ENCODE assay signal across 16 cellular contexts in the genomic region with DNA sequence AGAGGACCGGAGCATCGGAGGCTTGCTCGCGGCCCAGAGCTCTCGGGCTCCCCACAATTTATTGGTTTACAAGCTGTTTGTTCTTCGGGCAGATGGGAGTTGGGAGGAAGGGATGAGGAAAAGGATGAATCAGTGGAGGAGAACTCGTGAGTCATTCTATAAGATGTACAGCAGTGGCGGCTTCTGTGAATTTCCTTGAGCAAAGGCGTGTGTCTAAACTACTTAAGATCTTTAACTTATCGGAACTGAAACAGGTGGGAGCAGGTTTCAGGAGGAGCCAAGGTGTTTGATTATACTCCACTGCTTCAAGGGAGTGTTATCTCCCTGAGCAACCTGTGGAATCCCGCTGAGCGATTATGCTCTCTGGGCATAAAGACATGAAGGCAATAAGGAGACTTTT. TPM values are rescaled to one million over a fixed set of nuclear protein-coding genes. Genes with fewer than 3 reads are reported as not detected.
DNase-seq lines count a peak whose midpoint lies in the region; ATAC-seq, FAIRE-seq and TF ChIP-seq lines count a peak whose summit lies in the region.
"Had no signal": no experiment of that assay in that cellular context is flagged by ENCODE, and none has a peak within 500 bp of the region (broad histone marks: within the 10 kb centered on the region; RNA-seq: fewer than 3 reads in every experiment).

No MANE protein-coding gene starts in this region.

- no peaks in the 10 kb centered on the region for H3K9me1 ChIP-seq in K562 (ENCODE audit: control insufficient read depth, insufficient read depth, low read length)

- TF ChIP-seq POLR2A in K562 (conservative IDR thresholded peaks at IDR 0.05): no peak

- H2BK12ac ChIP-seq in mesenchymal stem cell (ENCODE audit: low read length in 2 of 2): no peak overlapping the region

- no peak overlapping the region for H3K9ac ChIP-seq in K562 (ENCODE audit: insufficient read depth in 1 of 2, low read depth in 2 of 2, low read length in 2 of 2)
- no peak overlapping the region for H3K9ac ChIP-seq in mesenchymal stem cell (ENCODE audit: low read length)

- no peak for TF ChIP-seq CTCF in K562 (IDR thresholded peaks at IDR 0.05 in 2 of 3, conservative IDR thresholded peaks at IDR 0.05 in 1 of 3; ENCODE audit: insufficient read depth in 2 of 3, low read depth in 1 of 3, low read length in 3 of 3)

- no peak overlapping the region for H2AK5ac ChIP-seq in mesenchymal stem cell (ENCODE audit: low read length, severe bottlenecking)

- no peak overlapping the region for H4K8ac ChIP-seq in mesenchymal stem cell (ENCODE audit: low read length)

- intact Hi-C loops in K562 (cut with micrococcal nuclease): no loop called here

- H3K14ac ChIP-seq in mesenchymal stem cell (ENCODE audit: low read length in 2 of 2): no peak overlapping the region

- FAIRE-seq in K562 (lab: Jason Lieb, UNC): no peak

- H2BK15ac ChIP-seq in mesenchymal stem cell (ENCODE audit: low read depth, poor library complexity, severe bottlenecking): no peak overlapping the region

- no peak for ATAC-seq in K562
- ATAC-seq: lower lobe of right lung; natural killer cell treated with Interleukin-12 subunit alpha and Interleukin-12 subunit beta and Interleukin-15 and Interleukin-18, amount 100 ng/mL, for 72 hours; stimulated activated naive CD8-positive, alpha-beta T cell treated with anti-CD3 and anti-CD28 coated beads, Interleukin-15, amount 100 ng/mL, for 72 hours had no signal

- no peak overlapping the region for H3K18ac ChIP-seq in mesenchymal stem cell (ENCODE audit: low read depth in 1 of 2, low read length in 2 of 2)

- CTCF ChIA-PET in K562 (lab: Yijun Ruan, JAX; ENCODE audit: low intra/inter-chr PET ratio): no interaction called here

- H3K27ac ChIP-seq in K562 (ENCODE audit: extremely low read depth, low read depth, low read length) (no peak overlapping the region), mesenchymal stem cell (ENCODE audit: low read length, poor library complexity, severe bottlenecking) (no peak overlapping the region)
- H3K27ac ChIP-seq: lower lobe of right lung had no signal

- H4K91ac ChIP-seq in mesenchymal stem cell (ENCODE audit: low read length): no peak overlapping the region

- no peak overlapping the region for H2BK120ac ChIP-seq in mesenchymal stem cell (ENCODE audit: low read depth, low read length)

- POLR2A ChIA-PET in K562 (lab: Yijun Ruan, JAX): no interaction called here

- H3K36me3 ChIP-seq in MG63: no peaks in the 10 kb centered on the region
- H3K36me3 ChIP-seq in K562 (ENCODE audit: control insufficient read depth, insufficient read depth, low read length): no peaks in the 10 kb centered on the region
- no peaks in the 10 kb centered on the region for H3K36me3 ChIP-seq in mesenchymal stem cell (ENCODE audit: control insufficient read depth in 1 of 2, insufficient read depth in 2 of 2, low read depth in 1 of 2, low read length in 2 of 2)
- H3K36me3 ChIP-seq: lower lobe of right lung had no signal

- H2AFZ ChIP-seq in K562 (ENCODE audit: low read depth, low read length): no peak overlapping the region
- no peak overlapping the region for H2AFZ ChIP-seq in mesenchymal stem cell (ENCODE audit: low read depth, low read length)

- H3K23ac ChIP-seq in mesenchymal stem cell (ENCODE audit: low read length in 2 of 2): no peak overlapping the region

- no peaks in the 10 kb centered on the region for H4K20me1 ChIP-seq in K562 (replicated peaks; ENCODE audit: control insufficient read depth, insufficient read depth, low read length)

- no peaks in the 10 kb centered on the region for H3K9me3 ChIP-seq in MG63
- no peaks in the 10 kb centered on the region for H3K9me3 ChIP-seq in K562 (replicated peaks; ENCODE audit: control insufficient read depth, insufficient read depth, low read depth, low read length)
- peaks cover 4% of the 10 kb centered on the region for H3K9me3 ChIP-seq in mesenchymal stem cell (ENCODE audit: control insufficient read depth, low read length)
- H3K9me3 ChIP-seq: lower lobe of right lung had no signal

- no peaks in the 10 kb centered on the region for H3K79me1 ChIP-seq in mesenchymal stem cell (replicated peaks; ENCODE audit: low read length, poor library complexity, severe bottlenecking)

- under 1% methylated on average over 12 of the region's 12 CpGs for WGBS in K562 (ENCODE audit: insufficient coverage, low coverage, missing lambda C conversion rate)
- WGBS in mesenchymal stem cell: 69% methylated on average over 12 of the region's 12 CpGs

- BruUV-seq in K562 (replicated peaks; lab: Mats Ljungman, UMichigan): no TSS peak

- H3K4me2 ChIP-seq in K562 (ENCODE audit: insufficient read depth, low read length): no peak overlapping the region
- H3K4me2 ChIP-seq in mesenchymal stem cell (ENCODE audit: low read length, poor library complexity, severe bottlenecking): no peak overlapping the region

- H3K4me3 ChIP-seq in MG63: no peak overlapping the region
- H3K4me3 ChIP-seq in K562: no peak overlapping the region
- H3K4me3 ChIP-seq in mesenchymal stem cell (ENCODE audit: insufficient read depth in 1 of 2, low read depth in 1 of 2, low read length in 2 of 2): no peak overlapping the region
- H3K4me3 ChIP-seq: lower lobe of right lung had no signal

- no peaks in the 10 kb centered on the region; a peak in 1 of 5 replicates for H3K4me1 ChIP-seq in K562 (replicated peaks in 1 of 2; ENCODE audit: control insufficient read depth in 2 of 2, insufficient read depth in 2 of 2, low read length in 2 of 2)
- H3K4me1 ChIP-seq in mesenchymal stem cell (ENCODE audit: control insufficient read depth, insufficient read depth, low read depth, low read length): no peaks in the 10 kb centered on the region
- H3K4me1 ChIP-seq: lower lobe of right lung had no signal

- no peak for TF ChIP-seq RAD21 in K562 (CRISPR knock-in tag; conservative IDR thresholded peaks at IDR 0.05 in 1 of 2, IDR thresholded peaks at IDR 0.05 in 1 of 2)

- no peak for TF ChIP-seq EP300 in K562 (IDR thresholded peaks at IDR 0.05; ENCODE audit: low read length)

- no peak overlapping the region for H2BK5ac ChIP-seq in mesenchymal stem cell (ENCODE audit: low read depth, low read length, poor library complexity, severe bottlenecking)

- H3K27me3 ChIP-seq in MG63 (no peaks in the 10 kb centered on the region), K562 (ENCODE audit: control insufficient read depth in 2 of 2, insufficient read depth in 2 of 2, low read length in 2 of 2) (no peaks in the 10 kb centered on the region; a peak in 2 of 5 replicates), mesenchymal stem cell (ENCODE audit: control insufficient read depth in 1 of 2, insufficient read depth in 1 of 2, low read length in 2 of 2) (no peaks in the 10 kb centered on the region)

- no peaks in the 10 kb centered on the region for H3K79me2 ChIP-seq in K562 (ENCODE audit: control insufficient read depth, insufficient read depth, low read length)

- in situ Hi-C loops in K562 (cut with MboI): no loop called here

- no peak overlapping the region for H3K4ac ChIP-seq in mesenchymal stem cell (ENCODE audit: low read depth in 1 of 2, low read length in 2 of 2)

- DNase-seq in EL (peak; percentile 83), MG63 (peak; percentile 3), K562 (ENCODE audit: extremely low read depth in 1 of 4, low spot score in 3 of 4) (peak in 1 of 4 experiments; percentile 24), mesenchymal stem cell (peak; percentile 43), UCSD-AML1 (lab: John Stamatoyannopoulos, UW; ENCODE audit: unreplicated experiment) (no peak), NCI-H2227 treated with DMSO at 0.1 percent for 48 hours (lab: John Stamatoyannopoulos, UW) (no peak)
- no peak for DNase-seq in activated effector memory CD4-positive, alpha-beta T cell treated with Interleukin-2 at 50 U/mL for 16 hours
- no peak for DNase-seq in activated CD4-positive, alpha-beta T cell treated with anti-CD3 and anti-CD28 coated beads, Interleukin-2, amount 50 U/mL, for 4 hours
- DNase-seq: activated naive CD4-positive, alpha-beta T cell treated with anti-CD3 and anti-CD28 coated beads for 36 hours; foreskin melanocyte; lower lobe of right lung; NCI-H2029 treated with DMSO at 0.1 percent for 48 hours; NCI-H524 treated with DMSO at 0.1 percent for 48 hours; stimulated activated CD4-positive, alpha-beta T cell treated with anti-CD3 and anti-CD28 coated beads, Interleukin-15, amount 100 ng/mL, for 24 hours; stimulated activated naive CD8-positive, alpha-beta T cell treated with anti-CD3 and anti-CD28 coated beads, Interleukin-15, amount 100 ng/mL, for 72 hours had no signal

TF ChIP-seq in K562, 482 proteins besides CTCF, POLR2A, EP300 and RAD21 (continues in another document):
- TF ChIP-seq ZNF717 (CRISPR knock-in tag; IDR thresholded peaks at IDR 0.05) (no peak), FOXK1 (CRISPR knock-in tag; IDR thresholded peaks at IDR 0.05; ENCODE audit: borderline replicate concordance) (no peak), TEAD4 (IDR thresholded peaks at IDR 0.05; ENCODE audit: low read length) (peak; percentile 33; the same call in 1 of the 2 replicates), TEAD4 (CRISPR knock-in tag; IDR thresholded peaks at IDR 0.05; ENCODE audit: borderline replicate concordance) (no peak), FOSL1 (tag; conservative IDR thresholded peaks at IDR 0.05) (peak; percentile 66), KLF1 (tag; IDR thresholded peaks at IDR 0.05) (no peak)

RNA-seq across cellular contexts. Expression of a gene that starts 50.5 kb away (rescaled TPM):
- 28.8 and 44.3 TPM in 2 replicates for total RNA-seq in MG63 (2014; rRNA removed; shearing (Covaris generic); ENCODE audit: low replicate concordance)
- 28.6 and 102 TPM in 2 replicates for total RNA-seq in K562 (2011; cell fraction: chromatin; rRNA removed; ENCODE audit: low replicate concordance)
- 13.7 and 19.1 TPM in 2 replicates for total RNA-seq in K562 (2011; cell fraction: nucleolus; rRNA removed)
- 31.2 and 36.9 TPM in 2 replicates for total RNA-seq in K562 (2011; cell fraction: nucleoplasm; rRNA removed)
- total RNA-seq in K562 (2014; rRNA removed): 15.8 and 17.3 TPM in 2 replicates
- total RNA-seq in K562 (2014; rRNA removed; fragmentation: Illumina TruSeq; extraction: Trizol): 33.9 and 40.4 TPM in 2 replicates
- 31.6 and 36.4 TPM in 2 replicates for total RNA-seq in K562 (2015; rRNA removed; fragmentation: Illumina TruSeq; extraction: Trizol)
- 22.2 and 22.9 TPM in 2 replicates for total RNA-seq in K562 (2021)
- 18.3 and 25.6 TPM in 2 replicates for polyA plus RNA-seq in K562 (2011; rRNA removed)
- polyA plus RNA-seq in K562 (2011; cell fraction: cytosol; rRNA removed): 3.0 and 5.8 TPM in 2 replicates
- polyA plus RNA-seq in K562 (2011; cell fraction: nucleus; rRNA removed): 13.8 and 17.4 TPM in 2 replicates
- polyA plus RNA-seq in K562 (2012): 12.8 and 14.0 TPM in 2 replicates
- 19.8 and 21.8 TPM in 2 replicates for polyA plus RNA-seq in K562 (2014; fragmentation: Illumina TruSeq; extraction: Trizol)
- 10 to 100 TPM; 13.2 to 16.9 TPM for polyA plus RNA-seq in K562 (2014; fragmentation: Nextera tagmentation; extraction: Ambion mirVana)
- 13.3 and 15.9 TPM in 2 replicates for polyA plus RNA-seq in K562 (2014; rRNA removed)
- polyA minus RNA-seq in K562 (2011; rRNA and poly(A)+ RNA removed): 67.7 and 72.7 TPM in 2 replicates
- 17.6 and 20.9 TPM in 2 replicates for polyA minus RNA-seq in K562 (2011; cell fraction: cytosol; rRNA and poly(A)+ RNA removed)
- polyA minus RNA-seq in K562 (2011; cell fraction: nucleus; rRNA and poly(A)+ RNA removed): 30.8 and 51.0 TPM in 2 replicates
- polyA plus RNA-seq in mesenchymal stem cell (2013, experiment 1 of 2): 19.3 TPM
- polyA plus RNA-seq in mesenchymal stem cell (2013, experiment 2 of 2): 20.0 TPM

Comparison
In these comparisons a context has a peak if more than half of its experiments do, and no peak if none do; other contexts are left out.
1. DNase-seq: peak in EL (single experiment), MG63 (single experiment) and mesenchymal stem cell (single experiment); none in UCSD-AML1 (single experiment), activated effector memory CD4-positive, alpha-beta T cell treated with Interleukin-2 at 50 U/mL for 16 hours (single experiment), NCI-H2227 treated with DMSO at 0.1 percent for 48 hours (single experiment) and activated CD4-positive, alpha-beta T cell treated with anti-CD3 and anti-CD28 coated beads, Interleukin-2, amount 50 U/mL, for 4 hours (0 of 2).